Comparison of ENCODE assay signal across 8 cellular contexts in the genomic region with DNA sequence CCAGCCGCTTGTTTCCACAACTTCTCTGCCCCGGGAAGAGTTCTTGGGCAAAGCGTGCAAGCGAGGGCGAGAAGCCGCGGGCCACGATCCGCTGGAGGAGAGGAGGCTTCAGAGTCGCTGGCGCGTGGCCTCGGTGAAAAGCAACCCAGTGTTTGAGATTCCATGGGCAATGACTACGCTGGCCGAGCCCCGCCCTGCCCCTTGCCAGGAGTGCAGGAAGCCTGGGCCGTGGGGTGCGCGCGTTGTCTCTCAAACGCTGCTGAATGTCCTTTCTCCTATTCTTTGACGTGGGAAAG.
A peak's percentile ranks its signal among the peaks of the same experiment; 100 is the strongest.
DNase-seq lines count a peak whose midpoint lies in the region; ATAC-seq lines count a peak whose summit lies in the region.

No MANE protein-coding gene starts in this region.

- peak overlapping the region; percentile 83 for H3K4me3 Mint-ChIP-seq in activated naive CD8-positive, alpha-beta T cell
- peak overlapping the region; percentile 81 for H3K4me3 Mint-ChIP-seq in stimulated activated memory B cell treated with anti-CD40 and anti-IgM and Interleukin-4, amounts not matched to agents 10 μg/mL and 1 μg/mL and 100 μg/mL, for 72 hours

- H3K27ac Mint-ChIP-seq in activated naive CD8-positive, alpha-beta T cell, result no peak overlapping the region
- H3K27ac Mint-ChIP-seq in stimulated activated memory B cell treated with anti-CD40 and anti-IgM and Interleukin-4, amounts not matched to agents 10 μg/mL and 1 μg/mL and 100 μg/mL, for 72 hours, result peak overlapping the region; percentile 37

- no peak for ATAC-seq in stimulated activated memory B cell treated with anti-CD40 and anti-IgM and Interleukin-4, amounts not matched to agents 10 μg/mL and 1 μg/mL and 100 μg/mL, for 72 hours
- ATAC-seq in HG03432 (IDR thresholded peaks at IDR 0.05; ENCODE audit: unreplicated experiment) (no peak), GM19395 (IDR thresholded peaks at IDR 0.05; ENCODE audit: unreplicated experiment) (no peak), GM21825 (IDR thresholded peaks at IDR 0.05; ENCODE audit: unreplicated experiment) (no peak)

- peaks cover 8% of the 10 kb centered on the region for H3K4me1 Mint-ChIP-seq in activated naive CD8-positive, alpha-beta T cell (ENCODE audit: low read depth)
- peaks cover 15% of the 10 kb centered on the region for H3K4me1 Mint-ChIP-seq in stimulated activated memory B cell treated with anti-CD40 and anti-IgM and Interleukin-4, amounts not matched to agents 10 μg/mL and 1 μg/mL and 100 μg/mL, for 72 hours

- DNase-seq in activated T-cell treated with anti-CD3 and anti-CD28 coated beads for 24 hours (ENCODE audit: low read depth), result peak; percentile 4
- no peak for DNase-seq in activated T-cell treated with anti-CD3 and anti-CD28 coated beads, Interleukin-2, amount 50 U/mL, for 1 hour

- no peaks in the 10 kb centered on the region for H3K9me3 Mint-ChIP-seq in activated naive CD8-positive, alpha-beta T cell (ENCODE audit: low read depth)
- no peaks in the 10 kb centered on the region for H3K9me3 Mint-ChIP-seq in stimulated activated memory B cell treated with anti-CD40 and anti-IgM and Interleukin-4, amounts not matched to agents 10 μg/mL and 1 μg/mL and 100 μg/mL, for 72 hours

- peak overlapping the region; percentile 62 for H3K4me3 ChIP-seq in iPS-11a (ENCODE audit: low read depth, low read length)

- peaks cover 6% of the 10 kb centered on the region for H3K27me3 Mint-ChIP-seq in activated naive CD8-positive, alpha-beta T cell
- H3K27me3 Mint-ChIP-seq in stimulated activated memory B cell treated with anti-CD40 and anti-IgM and Interleukin-4, amounts not matched to agents 10 μg/mL and 1 μg/mL and 100 μg/mL, for 72 hours, result peaks cover 48% of the 10 kb centered on the region

- no peaks in the 10 kb centered on the region for H3K36me3 Mint-ChIP-seq in activated naive CD8-positive, alpha-beta T cell
- no peaks in the 10 kb centered on the region for H3K36me3 Mint-ChIP-seq in stimulated activated memory B cell treated with anti-CD40 and anti-IgM and Interleukin-4, amounts not matched to agents 10 μg/mL and 1 μg/mL and 100 μg/mL, for 72 hours
